Comparison of ENCODE assay signal across 30 cellular contexts in genomic region chr14:91732439-91732838, GRCh38. TPM values are rescaled to one million over a fixed set of nuclear protein-coding genes. Genes with fewer than 3 reads are reported as not detected.
"Had no signal": no experiment of that assay in that cellular context is flagged by ENCODE, and none has a peak within 500 bp of the region (broad histone marks: within the 10 kb centered on the region; RNA-seq: fewer than 3 reads in every experiment).

No MANE protein-coding gene starts in this region.

- H2AFZ ChIP-seq: hepatocyte had no signal

- ATAC-seq: gastroesophageal sphincter, psoas muscle had no signal

- H3K9me3 ChIP-seq: adrenal gland, ascending aorta, gastroesophageal sphincter, left ventricle myocardium inferior, neutrophil, ovary, psoas muscle, SK-N-SH, testis, transverse colon, vagina had no signal

- H3K27me3 ChIP-seq: ascending aorta, brain microvascular endothelial cell, dorsolateral prefrontal cortex, gastroesophageal sphincter, hepatocyte, neutrophil, ovary, testis, transverse colon, vagina had no signal

- DNase-seq: activated CD8-positive, alpha-beta memory T cell treated with anti-CD3 and anti-CD28 coated beads for 24 hours; activated gamma-delta T cell treated with Interleukin-2 at 50 U/mL for 16 hours; adrenal gland; brain microvascular endothelial cell; dorsolateral prefrontal cortex; effector memory CD4-positive, alpha-beta T cell; islet precursor cell; left ventricle myocardium inferior; ovary; psoas muscle; SK-N-SH; stimulated activated CD4-positive, alpha-beta T cell treated with anti-CD3 and anti-CD28 coated beads, Interleukin-2, amount 100 ng/mL, for 24 hours; stimulated activated naive CD4-positive, alpha-beta T cell; SW 1271; T1000; testis; transverse colon; WERI-Rb-1 had no signal

- H3K4me1 Mint-ChIP-seq: nephron had no signal

- H3K27ac ChIP-seq: adrenal gland, ascending aorta, brain microvascular endothelial cell, coronary artery, dorsolateral prefrontal cortex, gastroesophageal sphincter, hepatocyte, left ventricle myocardium inferior, neutrophil, ovary, psoas muscle, testis, transverse colon, vagina, WERI-Rb-1 had no signal

- H3K4me3 ChIP-seq: adrenal gland, ascending aorta, coronary artery, dorsolateral prefrontal cortex, gastroesophageal sphincter, hepatocyte, left ventricle myocardium inferior, lung, ovary, psoas muscle, smooth muscle cell, testis, transverse colon, vagina had no signal

- H3K4me3 Mint-ChIP-seq: activated naive CD4-positive, alpha-beta T cell treated with anti-CD3 and anti-CD28 coated beads, Interleukin-2, amount 50 U/mL, for 24 hours; nephron; T-helper 1 cell treated with Interleukin-12 subunit alpha and Interleukin-12 subunit beta and Interleukin-4 antibody, amounts not matched to agents 30 μg/mL and 1 μg/mL, for 36 hours had no signal

- H3K4me1 ChIP-seq: adrenal gland, ascending aorta, gastroesophageal sphincter, left ventricle myocardium inferior, psoas muscle, testis, transverse colon, vagina had no signal

- H3K9ac ChIP-seq: SK-N-SH had no signal

- H3K27ac Mint-ChIP-seq: activated naive CD4-positive, alpha-beta T cell treated with anti-CD3 and anti-CD28 coated beads, Interleukin-2, amount 50 U/mL, for 24 hours; nephron; T-helper 1 cell treated with Interleukin-12 subunit alpha and Interleukin-12 subunit beta and Interleukin-4 antibody, amounts not matched to agents 30 μg/mL and 1 μg/mL, for 36 hours had no signal

- H3K27me3 Mint-ChIP-seq: activated naive CD4-positive, alpha-beta T cell treated with anti-CD3 and anti-CD28 coated beads, Interleukin-2, amount 50 U/mL, for 24 hours had no signal

- H3K4me2 ChIP-seq: hepatocyte, SK-N-SH, smooth muscle cell had no signal

- H3K36me3 ChIP-seq: adrenal gland, ascending aorta, brain microvascular endothelial cell, gastroesophageal sphincter, left ventricle myocardium inferior, neutrophil, ovary, transverse colon, vagina, WERI-Rb-1 had no signal

- H3K9me3 Mint-ChIP-seq: activated naive CD4-positive, alpha-beta T cell treated with anti-CD3 and anti-CD28 coated beads, Interleukin-2, amount 50 U/mL, for 24 hours; nephron had no signal

RNA-seq across cellular contexts. Expression of gene CATSPERB, which starts 0.6 kb away (rescaled TPM):
- total RNA-seq: epithelial cell of proximal tubule had no signal
- polyA plus RNA-seq: smooth muscle cell had no signal
